8 cellular contexts compared by ENCODE assay signal in genomic region chr4:109302366-109303140, GRCh38. TPM values are rescaled to one million over a fixed set of nuclear protein-coding genes. Genes with fewer than 3 reads are reported as not detected.
A peak's percentile ranks its signal among the peaks of the same experiment; 100 is the strongest.
DNase-seq lines count a peak whose midpoint lies in the region; ATAC-seq and TF ChIP-seq lines count a peak whose summit lies in the region.

Gene COL25A1 (minus strand): TSS chr4:109302658.

- peak in 9 of 10 experiments; percentile 5 to 55 (median 13) for DNase-seq in CD4-positive, alpha-beta T cell
- DNase-seq in MM.1S, result peak; percentile 78
- peak; percentile 72 for DNase-seq in activated CD8-positive, alpha-beta memory T cell treated with anti-CD3 and anti-CD28 coated beads for 24 hours
- peak; percentile 83 for DNase-seq in endothelial cell (ENCODE audit: low spot score)
- peak; percentile 78 to 86 for DNase-seq in mesothelial cell of epicardium (ENCODE audit: low spot score in 2 of 2, unreplicated experiment in 2 of 2)
- DNase-seq in stimulated activated effector memory CD8-positive, alpha-beta T cell treated with anti-CD3 and anti-CD28 coated beads, Interleukin-12 subunit alpha, Interleukin-12 subunit beta, amount 100 ng/mL, for 72 hours (ENCODE audit: low spot score in 2 of 2), result no peak
- DNase-seq in SHP77 (lab: John Stamatoyannopoulos, UW), result no peak

- peaks cover 69% of the 10 kb centered on the region for H3K27me3 Mint-ChIP-seq in CD4-positive, alpha-beta T cell
- peaks cover 9% of the 10 kb centered on the region for H3K27me3 Mint-ChIP-seq in endothelial cell (ENCODE audit: unreplicated experiment)
- H3K27me3 Mint-ChIP-seq in mesothelial cell of epicardium (ENCODE audit: low read depth), result peaks cover 16% of the 10 kb centered on the region

- peaks cover 61% of the 10 kb centered on the region for H3K27me3 ChIP-seq in CD4-positive, alpha-beta T cell (ENCODE audit: control insufficient read depth, insufficient read depth, low read length)
- 0 out of 2 replicates have a peak, but pooled peaks cover 4% of the 10 kb centered on the region for H3K27me3 ChIP-seq in MM.1S (replicated peaks; ENCODE audit: insufficient read depth, low read length)

- peak within 1 kb of the TSS; percentile 90 for H3K4me3 Mint-ChIP-seq in CD4-positive, alpha-beta T cell
- peak within 1 kb of the TSS; percentile 92 for H3K4me3 Mint-ChIP-seq in endothelial cell (ENCODE audit: unreplicated experiment)
- peak within 1 kb of the TSS; percentile 73 for H3K4me3 Mint-ChIP-seq in mesothelial cell of epicardium
- H3K4me3 Mint-ChIP-seq in stimulated activated effector memory CD8-positive, alpha-beta T cell treated with anti-CD3 and anti-CD28 coated beads, Interleukin-12 subunit alpha, Interleukin-12 subunit beta, amount 100 ng/mL, for 72 hours, result peak within 1 kb of the TSS; percentile 65

- H3K27ac Mint-ChIP-seq in CD4-positive, alpha-beta T cell, result no peak within 1 kb of the TSS
- H3K27ac Mint-ChIP-seq in endothelial cell (ENCODE audit: unreplicated experiment), result peak within 1 kb of the TSS; percentile 95
- H3K27ac Mint-ChIP-seq in mesothelial cell of epicardium, result peak within 1 kb of the TSS; percentile 88
- no peak within 1 kb of the TSS for H3K27ac Mint-ChIP-seq in stimulated activated effector memory CD8-positive, alpha-beta T cell treated with anti-CD3 and anti-CD28 coated beads, Interleukin-12 subunit alpha, Interleukin-12 subunit beta, amount 100 ng/mL, for 72 hours

- H4K20me1 ChIP-seq in MM.1S (ENCODE audit: insufficient read depth, low read length), result no peaks in the 10 kb centered on the region

- peak within 1 kb of the TSS; percentile 98 for H3K4me2 ChIP-seq in MM.1S (ENCODE audit: low read depth, low read length)

- H3K9ac ChIP-seq in MM.1S (ENCODE audit: low read length), result peak within 1 kb of the TSS; percentile 57

- H3F3A ChIP-seq in MM.1S (ENCODE audit: insufficient read depth, low read length), result peaks cover 5% of the 10 kb centered on the region; the same call in 1 of the 2 replicates

- peak within 1 kb of the TSS; percentile 99 for H2AFZ ChIP-seq in MM.1S (ENCODE audit: low read length)

- intact Hi-C loops in CD4-positive, alpha-beta T cell (cut with DNase I, micrococcal nuclease), result no loop called here

- H3K27ac ChIP-seq in CD4-positive, alpha-beta T cell (ENCODE audit: low read depth, low read length), result no peak within 1 kb of the TSS
- H3K27ac ChIP-seq in MM.1S (ENCODE audit: low read length), result no peak within 1 kb of the TSS

- CTCF ChIA-PET in CD4-positive, alpha-beta T cell (lab: Charles Lee), result interaction anchor here (1.2 kb wide), 1 partner anchor 106 kb away, joined by 3 read pairs; no protein-coding TSS in a partner anchor

- peak within 1 kb of the TSS; percentile 82 for H3K4me3 ChIP-seq in MM.1S (ENCODE audit: low read length)

- no peaks in the 10 kb centered on the region for H3K9me2 ChIP-seq in MM.1S (replicated peaks; ENCODE audit: insufficient read depth, low read length)

- H3K9me3 Mint-ChIP-seq in CD4-positive, alpha-beta T cell, result no peaks in the 10 kb centered on the region
- no peaks in the 10 kb centered on the region for H3K9me3 Mint-ChIP-seq in endothelial cell (ENCODE audit: unreplicated experiment)
- no peaks in the 10 kb centered on the region for H3K9me3 Mint-ChIP-seq in mesothelial cell of epicardium
- peaks cover 3% of the 10 kb centered on the region for H3K9me3 Mint-ChIP-seq in stimulated activated effector memory CD8-positive, alpha-beta T cell treated with anti-CD3 and anti-CD28 coated beads, Interleukin-12 subunit alpha, Interleukin-12 subunit beta, amount 100 ng/mL, for 72 hours

- peak; percentile 77 for ATAC-seq in CD4-positive, alpha-beta T cell (ENCODE audit: poor library complexity)
- ATAC-seq in stimulated activated effector memory CD8-positive, alpha-beta T cell treated with anti-CD3 and anti-CD28 coated beads, Interleukin-12 subunit alpha, Interleukin-12 subunit beta, amount 100 ng/mL, for 72 hours, result peak; percentile 57
- ATAC-seq in GM21390 (IDR thresholded peaks at IDR 0.05; ENCODE audit: unreplicated experiment), result no peak

- no peak for TF ChIP-seq CTCF in CD4-positive, alpha-beta T cell (IDR thresholded peaks at IDR 0.05)
- TF ChIP-seq CTCF in MM.1S (IDR thresholded peaks at IDR 0.05; ENCODE audit: low read length), result no peak
- no peak for TF ChIP-seq CTCF in endothelial cell (IDR thresholded peaks at IDR 0.05; ENCODE audit: unreplicated experiment)
- no peak for TF ChIP-seq CTCF in mesothelial cell of epicardium (IDR thresholded peaks at IDR 0.05; ENCODE audit: unreplicated experiment)

- no peaks in the 10 kb centered on the region for H3K9me3 ChIP-seq in CD4-positive, alpha-beta T cell (ENCODE audit: control insufficient read depth, low read length)
- H3K9me3 ChIP-seq in MM.1S (replicated peaks; ENCODE audit: insufficient read depth, low read length), result no peaks in the 10 kb centered on the region

- no peaks in the 10 kb centered on the region for H3K36me3 Mint-ChIP-seq in CD4-positive, alpha-beta T cell (ENCODE audit: low read depth)
- H3K36me3 Mint-ChIP-seq in endothelial cell (ENCODE audit: low read depth, unreplicated experiment) (no peaks in the 10 kb centered on the region), mesothelial cell of epicardium (peaks cover 4% of the 10 kb centered on the region)
- H3K36me3 Mint-ChIP-seq in stimulated activated effector memory CD8-positive, alpha-beta T cell treated with anti-CD3 and anti-CD28 coated beads, Interleukin-12 subunit alpha, Interleukin-12 subunit beta, amount 100 ng/mL, for 72 hours, result no peaks in the 10 kb centered on the region

- POLR2A ChIA-PET in CD4-positive, alpha-beta T cell (lab: Charles Lee), result no interaction called here

- H3K36me3 ChIP-seq in MM.1S (replicated peaks; ENCODE audit: insufficient read depth, low read length), result no peaks in the 10 kb centered on the region

- no peaks in the 10 kb centered on the region for H3K79me2 ChIP-seq in MM.1S (ENCODE audit: low read length)

- H3K4me1 Mint-ChIP-seq in CD4-positive, alpha-beta T cell (ENCODE audit: low read depth), result peaks cover 24% of the 10 kb centered on the region
- peaks cover 9% of the 10 kb centered on the region for H3K4me1 Mint-ChIP-seq in endothelial cell (ENCODE audit: unreplicated experiment)
- H3K4me1 Mint-ChIP-seq in mesothelial cell of epicardium, result peaks cover 42% of the 10 kb centered on the region
- H3K4me1 Mint-ChIP-seq in stimulated activated effector memory CD8-positive, alpha-beta T cell treated with anti-CD3 and anti-CD28 coated beads, Interleukin-12 subunit alpha, Interleukin-12 subunit beta, amount 100 ng/mL, for 72 hours, result peaks cover 20% of the 10 kb centered on the region

- peaks cover 6% of the 10 kb centered on the region; the same call in 1 of the 2 replicates for H3K4me1 ChIP-seq in MM.1S (ENCODE audit: low read length)

RNA-seq across cellular contexts. Expression of gene COL25A1, which starts in this region (rescaled TPM):
- total RNA-seq in CD4-positive, alpha-beta T cell, result under 1 TPM in 1 of 2 experiments, not detected in 1; 0.42 TPM
- total RNA-seq in endothelial cell (ENCODE audit: unreplicated experiment), result 22.7 TPM
- 55.8 to 67.6 TPM (median 56.7 TPM) in 3 replicates for total RNA-seq in mesothelial cell of epicardium

Comparison
In these comparisons a context has a peak if more than half of its experiments do, and no peak if none do; other contexts are left out.
1. RNA of gene COL25A1 (total RNA-seq): 55.8 to 67.6 TPM in mesothelial cell of epicardium and 22.7 TPM in endothelial cell (single experiment); 0.42 TPM in CD4-positive, alpha-beta T cell; every median in the first group is over 10 times any median in the second.
2. Peak in DNase-seq and ATAC-seq in CD4-positive, alpha-beta T cell; RNA of the gene not detected or under 1 TPM.
3. DNase-seq: peak in MM.1S (single experiment), activated CD8-positive, alpha-beta memory T cell treated with anti-CD3 and anti-CD28 coated beads for 24 hours (single experiment), endothelial cell (single experiment) and mesothelial cell of epicardium (2 of 2); none in stimulated activated effector memory CD8-positive, alpha-beta T cell treated with anti-CD3 and anti-CD28 coated beads, Interleukin-12 subunit alpha, Interleukin-12 subunit beta, amount 100 ng/mL, for 72 hours (0 of 2) and SHP77 (0 of 2).
4. H3K27ac Mint-ChIP-seq: peak in endothelial cell (single experiment) and mesothelial cell of epicardium (single experiment); none in CD4-positive, alpha-beta T cell (single experiment) and stimulated activated effector memory CD8-positive, alpha-beta T cell treated with anti-CD3 and anti-CD28 coated beads, Interleukin-12 subunit alpha, Interleukin-12 subunit beta, amount 100 ng/mL, for 72 hours (single experiment).
5. Peak in every context shown above with its lines, with median percentiles within 50 percentile points of each other: H3K4me3 Mint-ChIP-seq.